ENCODE assay signal across 15 cellular contexts in the genomic region with DNA sequence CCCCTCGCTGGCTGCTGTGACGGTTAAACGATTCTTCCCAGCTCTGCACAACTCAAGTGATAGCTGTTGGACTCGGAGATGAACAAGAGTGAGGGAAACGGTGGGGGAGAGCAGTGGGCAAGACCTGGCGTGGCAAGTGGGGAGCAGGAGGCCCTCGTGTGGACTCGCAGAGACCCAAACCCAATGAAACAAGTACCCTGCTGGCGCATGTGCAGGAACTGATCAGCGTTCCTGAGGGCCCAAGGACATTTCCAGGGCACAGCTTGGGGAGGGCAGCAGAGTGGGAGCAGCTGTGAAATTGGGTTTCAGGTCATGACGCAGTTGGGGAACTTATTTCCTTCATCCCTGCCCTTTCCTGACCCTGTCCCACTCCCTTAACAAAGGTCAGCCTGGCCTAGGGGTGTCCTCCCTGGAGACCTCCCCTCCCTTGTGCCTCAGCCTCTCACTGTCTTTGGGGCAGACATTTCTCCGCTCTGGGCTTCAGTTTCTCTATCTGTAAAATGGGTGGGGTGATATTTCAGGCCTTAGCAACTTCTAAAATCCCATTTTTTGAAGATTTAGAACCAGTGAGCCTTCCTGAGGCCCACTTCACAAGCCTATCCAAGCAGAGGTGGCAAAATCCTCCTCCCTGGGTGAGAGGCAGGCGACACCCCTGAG. TPM values are rescaled to one million over a fixed set of nuclear protein-coding genes. Genes with fewer than 3 reads are reported as not detected.
DNase-seq lines count a peak whose midpoint lies in the region; ATAC-seq and TF ChIP-seq lines count a peak whose summit lies in the region.
"Had no signal": no experiment of that assay in that cellular context is flagged by ENCODE, and none has a peak within 500 bp of the region (broad histone marks: within the 10 kb centered on the region; RNA-seq: fewer than 3 reads in every experiment).

No MANE protein-coding gene starts in this region.

- no peak for DNase-seq in activated CD8-positive, alpha-beta T cell treated with anti-CD3 and anti-CD28 coated beads, Interleukin-2, amount 10 ng/mL, durations not matched to agents 7 days and 5 days
- no peak for DNase-seq in activated CD8-positive, alpha-beta T cell treated with anti-CD3 and anti-CD28 coated beads for 36 hours
- no peak for DNase-seq in osteoblast (ENCODE audit: insufficient read length, low spot score, missing footprints)
- DNase-seq in upper lobe of left lung, result no peak
- DNase-seq in stimulated activated naive CD8-positive, alpha-beta T cell treated with anti-CD3 and anti-CD28 coated beads, Interleukin-15, amount 100 ng/mL, for 72 hours, result no peak
- DNase-seq: activated effector memory CD4-positive, alpha-beta T cell treated with Interleukin-2 at 50 U/mL for 16 hours; DMS153; effector CD8-positive, alpha-beta T cell; MM.1S; NCI-H446 treated with DMSO at 0.1 percent for 48 hours had no signal

- H3K27ac ChIP-seq in gastroesophageal sphincter (peak overlapping the region; percentile 4 to 87 (median 86)), osteoblast (ENCODE audit: low read depth, low read length) (peak overlapping the region; percentile 74), upper lobe of left lung (peak overlapping the region; percentile 61 to 88 (median 78))
- H3K27ac ChIP-seq: 22Rv1 had no signal

- TF ChIP-seq CTCF in activated CD8-positive, alpha-beta T cell treated with anti-CD3 and anti-CD28 coated beads for 36 hours (IDR thresholded peaks at IDR 0.05), result no peak
- no peak for TF ChIP-seq CTCF in gastroesophageal sphincter (IDR thresholded peaks at IDR 0.05)
- TF ChIP-seq CTCF in osteoblast (IDR thresholded peaks at IDR 0.05; ENCODE audit: extremely low read depth, low read depth, low read length), result no peak
- no peak for TF ChIP-seq CTCF in upper lobe of left lung (IDR thresholded peaks at IDR 0.05)

- no peaks in the 10 kb centered on the region for H3K9me3 ChIP-seq in gastroesophageal sphincter
- no peaks in the 10 kb centered on the region for H3K9me3 ChIP-seq in osteoblast (ENCODE audit: low read depth, low read length)
- no peaks in the 10 kb centered on the region for H3K9me3 ChIP-seq in upper lobe of left lung

- WGBS in gastroesophageal sphincter (ENCODE audit: low coverage in 1 of 2), 2 donors, result 86 to 90% methylated on average over 7 to 8 of the region's 13 CpGs
- 81 to 86% methylated on average over 12 to 13 of the region's 13 CpGs for WGBS in upper lobe of left lung, 2 donors

- peaks cover 18% of the 10 kb centered on the region for H3K36me3 Mint-ChIP-seq in activated CD8-positive, alpha-beta T cell treated with anti-CD3 and anti-CD28 coated beads, Interleukin-2, amount 10 ng/mL, durations not matched to agents 7 days and 5 days (ENCODE audit: low read depth)
- H3K36me3 Mint-ChIP-seq in activated CD8-positive, alpha-beta T cell treated with anti-CD3 and anti-CD28 coated beads for 36 hours (ENCODE audit: low read depth), result peaks cover 45% of the 10 kb centered on the region

- no peak for ATAC-seq in activated CD8-positive, alpha-beta T cell treated with anti-CD3 and anti-CD28 coated beads, Interleukin-2, amount 10 ng/mL, durations not matched to agents 7 days and 5 days
- ATAC-seq in activated CD8-positive, alpha-beta T cell treated with anti-CD3 and anti-CD28 coated beads for 36 hours, result no peak
- ATAC-seq in gastroesophageal sphincter (no peak), upper lobe of left lung (ENCODE audit: low FRiP score in 2 of 2) (no peak), GM21717 (IDR thresholded peaks at IDR 0.05; ENCODE audit: unreplicated experiment) (no peak), GM19395 (IDR thresholded peaks at IDR 0.05; ENCODE audit: unreplicated experiment) (no peak)
- no peak for ATAC-seq in stimulated activated naive CD8-positive, alpha-beta T cell treated with anti-CD3 and anti-CD28 coated beads, Interleukin-15, amount 100 ng/mL, for 72 hours
- ATAC-seq: GM12878 had no signal

- TF ChIP-seq EP300 in gastroesophageal sphincter (IDR thresholded peaks at IDR 0.05), result no peak
- TF ChIP-seq EP300 in upper lobe of left lung (IDR thresholded peaks at IDR 0.05), result no peak

- H3K27me3 Mint-ChIP-seq in activated CD8-positive, alpha-beta T cell treated with anti-CD3 and anti-CD28 coated beads, Interleukin-2, amount 10 ng/mL, durations not matched to agents 7 days and 5 days (ENCODE audit: low read depth), result no peaks in the 10 kb centered on the region
- no peaks in the 10 kb centered on the region for H3K27me3 Mint-ChIP-seq in activated CD8-positive, alpha-beta T cell treated with anti-CD3 and anti-CD28 coated beads for 36 hours
- no peaks in the 10 kb centered on the region for H3K27me3 Mint-ChIP-seq in stimulated activated naive CD8-positive, alpha-beta T cell treated with anti-CD3 and anti-CD28 coated beads, Interleukin-15, amount 100 ng/mL, for 72 hours

- H3K4me1 ChIP-seq in gastroesophageal sphincter (peaks cover 4 to 100% (median 68%) of the 10 kb centered on the region in 3 donors), osteoblast (ENCODE audit: insufficient read depth, low read length) (peaks cover 52% of the 10 kb centered on the region), upper lobe of left lung (peaks cover 60 to 82% (median 74%) of the 10 kb centered on the region in 4 donors)

- no peak overlapping the region for H3K4me2 ChIP-seq in osteoblast (ENCODE audit: insufficient read depth, low read length)

- H3K4me3 ChIP-seq in gastroesophageal sphincter, result peak overlapping the region in 1 of 2 donors; percentile 3
- H3K4me3 ChIP-seq in osteoblast (ENCODE audit: insufficient read depth, low read length), result no peak overlapping the region
- H3K4me3 ChIP-seq in upper lobe of left lung, result no peak overlapping the region
- H3K4me3 ChIP-seq: GM12878 had no signal

- CTCF ChIA-PET in activated CD8-positive, alpha-beta T cell treated with anti-CD3 and anti-CD28 coated beads, Interleukin-2, amount 10 ng/mL, durations not matched to agents 7 days and 5 days (lab: Charles Lee), result interaction anchor here (4.9 kb wide), 1 partner anchor 48 kb away, joined by 23 read pairs; no protein-coding TSS in a partner anchor
- CTCF ChIA-PET in activated CD8-positive, alpha-beta T cell treated with anti-CD3 and anti-CD28 coated beads for 36 hours (lab: Charles Lee), result interaction anchor here (0.8 to 1.2 kb wide), 4 partner anchors 16 to 48 kb away, joined by 3 to 4 read pairs (median 3); no protein-coding TSS in a partner anchor

- intact Hi-C loops in activated CD8-positive, alpha-beta T cell treated with anti-CD3 and anti-CD28 coated beads for 36 hours (cut with micrococcal nuclease), result no loop called here

- H4K20me1 ChIP-seq in osteoblast (ENCODE audit: insufficient read depth, low read length), result no peaks in the 10 kb centered on the region

- no peaks in the 10 kb centered on the region for H3K36me3 ChIP-seq in gastroesophageal sphincter
- no peaks in the 10 kb centered on the region for H3K36me3 ChIP-seq in osteoblast (ENCODE audit: insufficient read depth, low read length)
- H3K36me3 ChIP-seq in upper lobe of left lung, result no peaks in the 10 kb centered on the region

- no peaks in the 10 kb centered on the region for H3K9me3 Mint-ChIP-seq in activated CD8-positive, alpha-beta T cell treated with anti-CD3 and anti-CD28 coated beads, Interleukin-2, amount 10 ng/mL, durations not matched to agents 7 days and 5 days (ENCODE audit: insufficient read depth)
- no peaks in the 10 kb centered on the region for H3K9me3 Mint-ChIP-seq in activated CD8-positive, alpha-beta T cell treated with anti-CD3 and anti-CD28 coated beads for 36 hours
- no peaks in the 10 kb centered on the region for H3K9me3 Mint-ChIP-seq in stimulated activated naive CD8-positive, alpha-beta T cell treated with anti-CD3 and anti-CD28 coated beads, Interleukin-15, amount 100 ng/mL, for 72 hours

- peaks cover 14% of the 10 kb centered on the region for H3K4me1 Mint-ChIP-seq in activated CD8-positive, alpha-beta T cell treated with anti-CD3 and anti-CD28 coated beads, Interleukin-2, amount 10 ng/mL, durations not matched to agents 7 days and 5 days (ENCODE audit: low read depth)
- H3K4me1 Mint-ChIP-seq in activated CD8-positive, alpha-beta T cell treated with anti-CD3 and anti-CD28 coated beads for 36 hours (ENCODE audit: low read depth), result peaks cover 41% of the 10 kb centered on the region
- H3K4me1 Mint-ChIP-seq in stimulated activated naive CD8-positive, alpha-beta T cell treated with anti-CD3 and anti-CD28 coated beads, Interleukin-15, amount 100 ng/mL, for 72 hours, result peaks cover 83% of the 10 kb centered on the region

- no peak overlapping the region for H3K4me3 Mint-ChIP-seq in activated CD8-positive, alpha-beta T cell treated with anti-CD3 and anti-CD28 coated beads, Interleukin-2, amount 10 ng/mL, durations not matched to agents 7 days and 5 days
- H3K4me3 Mint-ChIP-seq in activated CD8-positive, alpha-beta T cell treated with anti-CD3 and anti-CD28 coated beads for 36 hours, result no peak overlapping the region
- H3K4me3 Mint-ChIP-seq in stimulated activated naive CD8-positive, alpha-beta T cell treated with anti-CD3 and anti-CD28 coated beads, Interleukin-15, amount 100 ng/mL, for 72 hours, result no peak overlapping the region

- peak overlapping the region; percentile 26 for H3K27ac Mint-ChIP-seq in activated CD8-positive, alpha-beta T cell treated with anti-CD3 and anti-CD28 coated beads, Interleukin-2, amount 10 ng/mL, durations not matched to agents 7 days and 5 days
- H3K27ac Mint-ChIP-seq in activated CD8-positive, alpha-beta T cell treated with anti-CD3 and anti-CD28 coated beads for 36 hours, result no peak overlapping the region
- no peak overlapping the region for H3K27ac Mint-ChIP-seq in stimulated activated naive CD8-positive, alpha-beta T cell treated with anti-CD3 and anti-CD28 coated beads, Interleukin-15, amount 100 ng/mL, for 72 hours

- POLR2A ChIA-PET in activated CD8-positive, alpha-beta T cell treated with anti-CD3 and anti-CD28 coated beads, Interleukin-2, amount 10 ng/mL, durations not matched to agents 7 days and 5 days (lab: Charles Lee), result no interaction called here
- POLR2A ChIA-PET in activated CD8-positive, alpha-beta T cell treated with anti-CD3 and anti-CD28 coated beads for 36 hours (lab: Charles Lee), result interaction anchor here (1.2 to 1.7 kb wide), 2 partner anchors 18 to 50 kb away, joined by 4 read pairs; no protein-coding TSS in a partner anchor

- peaks cover 21% of the 10 kb centered on the region for H3K79me2 ChIP-seq in osteoblast (ENCODE audit: insufficient read depth, low read length)

- H2AFZ ChIP-seq in osteoblast (ENCODE audit: low read length), result no peak overlapping the region

- TF ChIP-seq POLR2A in gastroesophageal sphincter (IDR thresholded peaks at IDR 0.05), result no peak
- no peak for TF ChIP-seq POLR2A in upper lobe of left lung (IDR thresholded peaks at IDR 0.05)

- H3K27me3 ChIP-seq in gastroesophageal sphincter, result no peaks in the 10 kb centered on the region
- H3K27me3 ChIP-seq in osteoblast (ENCODE audit: insufficient read depth, low read length), result no peaks in the 10 kb centered on the region
- H3K27me3 ChIP-seq in upper lobe of left lung, result no peaks in the 10 kb centered on the region

RNA-seq across cellular contexts. Expression of a gene that starts 27.9 kb away (rescaled TPM):
- total RNA-seq in activated CD8-positive, alpha-beta T cell treated with anti-CD3 and anti-CD28 coated beads, Interleukin-2, amount 10 ng/mL, durations not matched to agents 7 days and 5 days, result 10 to 100 TPM; 70.9 to 72.5 TPM
- total RNA-seq in activated CD8-positive, alpha-beta T cell treated with anti-CD3 and anti-CD28 coated beads for 36 hours, result 100 to 1,000 TPM; 118 to 127 TPM
- total RNA-seq in gastroesophageal sphincter, result 10 to 100 TPM; 68.3 to 94.7 (median 69.9) TPM
- total RNA-seq in osteoblast, result 32.6 and 34.8 TPM in 2 replicates
- 100 to 1,000 TPM in 1 of 6 donors, 10 to 100 TPM in 5; 55.8 to 120 (median 74.8) TPM for total RNA-seq in upper lobe of left lung
